Comparison of ENCODE assay signal across 20 cellular contexts in the genomic region with DNA sequence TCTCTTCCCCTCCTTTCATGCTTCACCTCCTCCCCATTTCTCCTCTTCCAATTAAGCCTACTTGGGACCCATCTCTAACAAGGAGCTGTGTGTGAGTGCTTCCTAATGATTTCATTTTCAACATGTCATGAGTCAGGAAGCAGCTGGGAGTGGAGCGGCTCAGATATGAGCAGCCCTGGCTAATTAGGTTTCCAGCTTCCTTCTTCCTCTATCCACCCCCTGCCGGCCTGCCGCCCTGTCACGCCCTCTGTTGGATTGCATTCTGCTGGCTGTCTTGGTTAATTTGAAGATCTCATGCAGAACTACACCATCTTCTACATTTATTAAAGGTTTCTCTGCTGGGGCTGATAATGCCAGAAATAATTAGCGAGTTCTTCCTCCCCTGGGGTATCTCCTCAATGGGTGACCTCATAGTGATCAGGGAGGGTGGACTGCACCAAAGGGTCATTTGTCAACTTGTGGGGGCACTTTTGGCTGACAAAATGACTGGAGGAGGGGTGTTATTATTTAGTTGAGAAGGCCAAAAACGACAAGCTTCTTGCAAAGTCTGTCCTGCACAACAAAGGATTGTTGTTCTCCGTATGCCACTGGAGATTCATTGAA.
DNase-seq lines count a peak whose midpoint lies in the region; ATAC-seq, FAIRE-seq and TF ChIP-seq lines count a peak whose summit lies in the region.
"Had no signal": no experiment of that assay in that cellular context is flagged by ENCODE, and none has a peak within 500 bp of the region (broad histone marks: within the 10 kb centered on the region; RNA-seq: fewer than 3 reads in every experiment).

No MANE protein-coding gene starts in this region.

- no peaks in the 10 kb centered on the region for H3K36me3 ChIP-seq in left ventricle myocardium inferior
- H3K36me3 ChIP-seq: breast epithelium had no signal

- intact Hi-C loops in left ventricle myocardium inferior (cut with micrococcal nuclease), result no loop called here
- intact Hi-C loops in activated T-helper 1 cell treated with anti-CD3 and anti-CD28 coated beads, Interleukin-12 subunit alpha, Interleukin-12 subunit beta, Interleukin-2, Interleukin-4 antibody, amounts not matched to agents 30 ng/mL and 10 ng/mL and 1 ng/mL, durations not matched to agents 14 hours and 24 hours and 36 hours (cut with micrococcal nuclease), result no loop called here

- ATAC-seq in GM18517 (IDR thresholded peaks at IDR 0.05; ENCODE audit: unreplicated experiment) (no peak), HG03196 (IDR thresholded peaks at IDR 0.05; ENCODE audit: unreplicated experiment) (no peak), GM21381 (IDR thresholded peaks at IDR 0.05; ENCODE audit: unreplicated experiment) (no peak)
- ATAC-seq: GM12878 had no signal

- FAIRE-seq in HTR-8/SVneo (lab: Jason Lieb, UNC), result no peak
- FAIRE-seq: frontal cortex, GM12878 had no signal

- H3K9me3 Mint-ChIP-seq in activated T-helper 1 cell treated with anti-CD3 and anti-CD28 coated beads, Interleukin-12 subunit alpha, Interleukin-12 subunit beta, Interleukin-2, Interleukin-4 antibody, amounts not matched to agents 30 ng/mL and 10 ng/mL and 1 ng/mL, durations not matched to agents 14 hours and 24 hours and 36 hours, result peaks cover 3% of the 10 kb centered on the region

- no peak overlapping the region for H3K4me3 Mint-ChIP-seq in activated T-helper 1 cell treated with anti-CD3 and anti-CD28 coated beads, Interleukin-12 subunit alpha, Interleukin-12 subunit beta, Interleukin-2, Interleukin-4 antibody, amounts not matched to agents 30 ng/mL and 10 ng/mL and 1 ng/mL, durations not matched to agents 14 hours and 24 hours and 36 hours
- H3K4me3 Mint-ChIP-seq: activated naive CD4-positive, alpha-beta T cell treated with anti-CD3 and anti-CD28 coated beads, Interleukin-2, amount 10 ng/mL, durations not matched to agents 7 days and 5 days; mesothelial cell of epicardium had no signal

- no peak overlapping the region for H3K4me3 ChIP-seq in left ventricle myocardium inferior
- H3K4me3 ChIP-seq: breast epithelium, GM12878, testis had no signal

- in situ Hi-C loops in SK-MEL-5 (cut with HindIII; ENCODE audit: low pct_unique_long_range_greater_than_20kb, low sequenced_read_pairs), result no loop called here

- H3K36me3 Mint-ChIP-seq in activated T-helper 1 cell treated with anti-CD3 and anti-CD28 coated beads, Interleukin-12 subunit alpha, Interleukin-12 subunit beta, Interleukin-2, Interleukin-4 antibody, amounts not matched to agents 30 ng/mL and 10 ng/mL and 1 ng/mL, durations not matched to agents 14 hours and 24 hours and 36 hours (ENCODE audit: low read depth), result no peaks in the 10 kb centered on the region
- H3K36me3 Mint-ChIP-seq: activated naive CD4-positive, alpha-beta T cell treated with anti-CD3 and anti-CD28 coated beads, Interleukin-2, amount 10 ng/mL, durations not matched to agents 7 days and 5 days had no signal

- no peaks in the 10 kb centered on the region for H3K27me3 Mint-ChIP-seq in activated T-helper 1 cell treated with anti-CD3 and anti-CD28 coated beads, Interleukin-12 subunit alpha, Interleukin-12 subunit beta, Interleukin-2, Interleukin-4 antibody, amounts not matched to agents 30 ng/mL and 10 ng/mL and 1 ng/mL, durations not matched to agents 14 hours and 24 hours and 36 hours (ENCODE audit: insufficient read depth)
- H3K27me3 Mint-ChIP-seq: activated naive CD4-positive, alpha-beta T cell treated with anti-CD3 and anti-CD28 coated beads, Interleukin-2, amount 10 ng/mL, durations not matched to agents 7 days and 5 days had no signal

- no peak overlapping the region for H3K27ac Mint-ChIP-seq in activated T-helper 1 cell treated with anti-CD3 and anti-CD28 coated beads, Interleukin-12 subunit alpha, Interleukin-12 subunit beta, Interleukin-2, Interleukin-4 antibody, amounts not matched to agents 30 ng/mL and 10 ng/mL and 1 ng/mL, durations not matched to agents 14 hours and 24 hours and 36 hours
- H3K27ac Mint-ChIP-seq: activated naive CD4-positive, alpha-beta T cell treated with anti-CD3 and anti-CD28 coated beads, Interleukin-2, amount 10 ng/mL, durations not matched to agents 7 days and 5 days; mesothelial cell of epicardium had no signal

- H3K4me1 Mint-ChIP-seq in activated T-helper 1 cell treated with anti-CD3 and anti-CD28 coated beads, Interleukin-12 subunit alpha, Interleukin-12 subunit beta, Interleukin-2, Interleukin-4 antibody, amounts not matched to agents 30 ng/mL and 10 ng/mL and 1 ng/mL, durations not matched to agents 14 hours and 24 hours and 36 hours (ENCODE audit: low read depth), result no peaks in the 10 kb centered on the region
- H3K4me1 Mint-ChIP-seq: activated naive CD4-positive, alpha-beta T cell treated with anti-CD3 and anti-CD28 coated beads, Interleukin-2, amount 10 ng/mL, durations not matched to agents 7 days and 5 days; mesothelial cell of epicardium had no signal

- H3K27me3 ChIP-seq in left ventricle myocardium inferior (ENCODE audit: low read depth), result peaks cover 41% of the 10 kb centered on the region
- H3K27me3 ChIP-seq: breast epithelium, testis had no signal

- DNase-seq in Ammon's horn (ENCODE audit: low spot score) (peak; percentile 5), HTR-8/SVneo (ENCODE audit: insufficient read length, low spot score) (peak; percentile 3), SK-MEL-5 (ENCODE audit: low read depth, low spot score) (peak; percentile 21), left ventricle myocardium inferior (peak; percentile 37)
- DNase-seq in activated T-helper 1 cell treated with anti-CD3 and anti-CD28 coated beads, Interleukin-12 subunit alpha, Interleukin-12 subunit beta, Interleukin-2, Interleukin-4 antibody, amounts not matched to agents 30 ng/mL and 10 ng/mL and 1 ng/mL, durations not matched to agents 14 hours and 24 hours and 36 hours (ENCODE audit: low spot score), result no peak
- DNase-seq: activated CD4-positive, CD25-positive, alpha-beta regulatory T cell treated with anti-CD3 and anti-CD28 coated beads, Interleukin-2, amount 50 U/mL, for 72 hours; activated CD8-positive, alpha-beta memory T cell treated with anti-CD3 and anti-CD28 coated beads, Interleukin-2, amount 50 U/mL, for 4 hours; activated naive CD4-positive, alpha-beta T cell treated with anti-CD3 and anti-CD28 coated beads, Interleukin-2, amount 10 ng/mL, durations not matched to agents 7 days and 5 days; effector CD8-positive, alpha-beta T cell; NCI-H2081; stimulated activated CD4-positive, alpha-beta T cell treated with anti-CD3 and anti-CD28 coated beads, Interleukin-15, amount 100 ng/mL, for 24 hours; testis had no signal

- H3K9me3 ChIP-seq in left ventricle myocardium inferior (replicated peaks), result peaks cover 6% of the 10 kb centered on the region
- H3K9me3 ChIP-seq: testis had no signal

- H3K27ac ChIP-seq in left ventricle myocardium inferior (replicated peaks), result no peak overlapping the region
- H3K27ac ChIP-seq: breast epithelium, KMS-11, testis had no signal

- peak; percentile 13 for TF ChIP-seq CTCF in left ventricle myocardium inferior (IDR thresholded peaks at IDR 0.05; ENCODE audit: borderline replicate concordance)

- no peaks in the 10 kb centered on the region for H3K4me1 ChIP-seq in left ventricle myocardium inferior
- H3K4me1 ChIP-seq: breast epithelium, testis had no signal
